1 cellular context compared by ENCODE assay signal in the genomic region with DNA sequence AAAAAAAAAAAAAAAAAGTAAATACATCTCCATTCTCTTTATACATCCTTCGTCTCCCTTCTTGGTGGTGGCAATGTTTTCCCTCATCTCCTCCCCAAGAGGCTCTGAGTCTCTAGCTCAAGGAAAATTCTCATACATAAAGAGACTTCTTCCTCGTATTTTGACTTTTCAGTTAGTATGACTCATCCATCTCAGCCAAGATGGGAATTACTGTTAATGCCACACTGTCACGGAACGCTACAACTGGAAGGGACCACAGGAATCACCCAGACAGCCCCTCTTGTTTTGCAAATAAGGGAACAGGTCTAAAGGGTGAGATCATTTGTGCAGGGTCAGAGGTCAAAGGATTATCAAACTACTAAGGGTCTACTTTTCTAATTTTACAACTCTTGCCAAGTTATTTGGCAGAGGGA.
TF ChIP-seq lines count a peak whose summit lies in the region.

No MANE protein-coding gene starts in this region.

TF ChIP-seq in HEK293, 187 proteins besides CTCF, POLR2A, EP300 and RAD21 (continued from another document and continues in another):
- peak; percentile 28; the same call in 1 of the 2 replicates for TF ChIP-seq PATZ1 (tag by site-specific recombination; IDR thresholded peaks at IDR 0.05)
- TF ChIP-seq ZNF416 (tag by site-specific recombination; IDR thresholded peaks at IDR 0.05): no peak
- TF ChIP-seq ZIC2 (tag by site-specific recombination; IDR thresholded peaks at IDR 0.05): no peak
- TF ChIP-seq, protein P1, sequence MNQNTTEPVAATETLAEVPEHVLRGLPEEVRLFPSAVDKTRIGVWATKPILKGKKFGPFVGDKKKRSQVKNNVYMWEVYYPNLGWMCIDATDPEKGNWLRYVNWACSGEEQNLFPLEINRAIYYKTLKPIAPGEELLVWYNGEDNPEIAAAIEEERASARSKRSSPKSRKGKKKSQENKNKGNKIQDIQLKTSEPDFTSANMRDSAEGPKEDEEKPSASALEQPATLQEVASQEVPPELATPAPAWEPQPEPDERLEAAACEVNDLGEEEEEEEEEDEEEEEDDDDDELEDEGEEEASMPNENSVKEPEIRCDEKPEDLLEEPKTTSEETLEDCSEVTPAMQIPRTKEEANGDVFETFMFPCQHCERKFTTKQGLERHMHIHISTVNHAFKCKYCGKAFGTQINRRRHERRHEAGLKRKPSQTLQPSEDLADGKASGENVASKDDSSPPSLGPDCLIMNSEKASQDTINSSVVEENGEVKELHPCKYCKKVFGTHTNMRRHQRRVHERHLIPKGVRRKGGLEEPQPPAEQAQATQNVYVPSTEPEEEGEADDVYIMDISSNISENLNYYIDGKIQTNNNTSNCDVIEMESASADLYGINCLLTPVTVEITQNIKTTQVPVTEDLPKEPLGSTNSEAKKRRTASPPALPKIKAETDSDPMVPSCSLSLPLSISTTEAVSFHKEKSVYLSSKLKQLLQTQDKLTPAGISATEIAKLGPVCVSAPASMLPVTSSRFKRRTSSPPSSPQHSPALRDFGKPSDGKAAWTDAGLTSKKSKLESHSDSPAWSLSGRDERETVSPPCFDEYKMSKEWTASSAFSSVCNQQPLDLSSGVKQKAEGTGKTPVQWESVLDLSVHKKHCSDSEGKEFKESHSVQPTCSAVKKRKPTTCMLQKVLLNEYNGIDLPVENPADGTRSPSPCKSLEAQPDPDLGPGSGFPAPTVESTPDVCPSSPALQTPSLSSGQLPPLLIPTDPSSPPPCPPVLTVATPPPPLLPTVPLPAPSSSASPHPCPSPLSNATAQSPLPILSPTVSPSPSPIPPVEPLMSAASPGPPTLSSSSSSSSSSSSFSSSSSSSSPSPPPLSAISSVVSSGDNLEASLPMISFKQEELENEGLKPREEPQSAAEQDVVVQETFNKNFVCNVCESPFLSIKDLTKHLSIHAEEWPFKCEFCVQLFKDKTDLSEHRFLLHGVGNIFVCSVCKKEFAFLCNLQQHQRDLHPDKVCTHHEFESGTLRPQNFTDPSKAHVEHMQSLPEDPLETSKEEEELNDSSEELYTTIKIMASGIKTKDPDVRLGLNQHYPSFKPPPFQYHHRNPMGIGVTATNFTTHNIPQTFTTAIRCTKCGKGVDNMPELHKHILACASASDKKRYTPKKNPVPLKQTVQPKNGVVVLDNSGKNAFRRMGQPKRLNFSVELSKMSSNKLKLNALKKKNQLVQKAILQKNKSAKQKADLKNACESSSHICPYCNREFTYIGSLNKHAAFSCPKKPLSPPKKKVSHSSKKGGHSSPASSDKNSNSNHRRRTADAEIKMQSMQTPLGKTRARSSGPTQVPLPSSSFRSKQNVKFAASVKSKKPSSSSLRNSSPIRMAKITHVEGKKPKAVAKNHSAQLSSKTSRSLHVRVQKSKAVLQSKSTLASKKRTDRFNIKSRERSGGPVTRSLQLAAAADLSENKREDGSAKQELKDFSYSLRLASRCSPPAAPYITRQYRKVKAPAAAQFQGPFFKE (tag by site-specific recombination; IDR thresholded peaks at IDR 0.05; ENCODE audit: borderline replicate concordance): no peak
- TF ChIP-seq BCL11B (tag by site-specific recombination; IDR thresholded peaks at IDR 0.05; ENCODE audit: low read depth): no peak
- 0 out of 2 replicates have a peak, but pooled peaks have one; percentile 15 for TF ChIP-seq ZNF843 (tag by site-specific recombination; IDR thresholded peaks at IDR 0.05)
- TF ChIP-seq ZNF514 (tag by site-specific recombination; IDR thresholded peaks at IDR 0.05): no peak
- TF ChIP-seq ZNF639 (tag by site-specific recombination; IDR thresholded peaks at IDR 0.05): no peak
- TF ChIP-seq ZNF174 (tag by site-specific recombination; IDR thresholded peaks at IDR 0.05): no peak
- TF ChIP-seq, protein P2, sequence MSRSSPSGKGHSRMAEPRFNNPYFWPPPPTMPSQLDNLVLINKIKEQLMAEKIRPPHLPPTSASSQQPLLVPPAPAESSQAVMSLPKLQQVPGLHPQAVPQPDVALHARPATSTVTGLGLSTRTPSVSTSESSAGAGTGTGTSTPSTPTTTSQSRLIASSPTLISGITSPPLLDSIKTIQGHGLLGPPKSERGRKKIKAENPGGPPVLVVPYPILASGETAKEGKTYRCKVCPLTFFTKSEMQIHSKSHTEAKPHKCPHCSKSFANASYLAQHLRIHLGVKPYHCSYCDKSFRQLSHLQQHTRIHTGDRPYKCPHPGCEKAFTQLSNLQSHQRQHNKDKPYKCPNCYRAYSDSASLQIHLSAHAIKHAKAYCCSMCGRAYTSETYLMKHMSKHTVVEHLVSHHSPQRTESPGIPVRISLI (tag by site-specific recombination; IDR thresholded peaks at IDR 0.05): 0 out of 2 replicates have a peak, but pooled peaks have one; percentile 33
- no peak for TF ChIP-seq ZNF221 (tag by site-specific recombination; IDR thresholded peaks at IDR 0.05; ENCODE audit: borderline replicate concordance)
- peak; percentile 65; the same call in 1 of the 2 replicates for TF ChIP-seq TRIM28 (IDR thresholded peaks at IDR 0.05; ENCODE audit: borderline replicate concordance, low read length)
- TF ChIP-seq, protein P3, sequence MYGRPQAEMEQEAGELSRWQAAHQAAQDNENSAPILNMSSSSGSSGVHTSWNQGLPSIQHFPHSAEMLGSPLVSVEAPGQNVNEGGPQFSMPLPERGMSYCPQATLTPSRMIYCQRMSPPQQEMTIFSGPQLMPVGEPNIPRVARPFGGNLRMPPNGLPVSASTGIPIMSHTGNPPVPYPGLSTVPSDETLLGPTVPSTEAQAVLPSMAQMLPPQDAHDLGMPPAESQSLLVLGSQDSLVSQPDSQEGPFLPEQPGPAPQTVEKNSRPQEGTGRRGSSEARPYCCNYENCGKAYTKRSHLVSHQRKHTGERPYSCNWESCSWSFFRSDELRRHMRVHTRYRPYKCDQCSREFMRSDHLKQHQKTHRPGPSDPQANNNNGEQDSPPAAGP (tag by site-specific recombination; IDR thresholded peaks at IDR 0.05): no peak
- no peak for TF ChIP-seq ZSCAN23 (tag by site-specific recombination; IDR thresholded peaks at IDR 0.05)
- no peak for TF ChIP-seq ZNF280D (tag by site-specific recombination; IDR thresholded peaks at IDR 0.05)
- TF ChIP-seq GLI4 (tag by site-specific recombination; IDR thresholded peaks at IDR 0.05): no peak
- no peak for TF ChIP-seq ZNF621 (tag by site-specific recombination; IDR thresholded peaks at IDR 0.05)
- no peak for TF ChIP-seq ZNF335 (tag by site-specific recombination; conservative IDR thresholded peaks at IDR 0.05)
- TF ChIP-seq REST (tag by site-specific recombination; IDR thresholded peaks at IDR 0.05): no peak
- TF ChIP-seq ZNF324 (tag by site-specific recombination; IDR thresholded peaks at IDR 0.05): no peak
- TF ChIP-seq ZNF211 (tag by site-specific recombination; IDR thresholded peaks at IDR 0.05; ENCODE audit: low read depth): no peak
- TF ChIP-seq ZBTB17 (tag by site-specific recombination; IDR thresholded peaks at IDR 0.05): no peak
- TF ChIP-seq SCRT2 (tag by site-specific recombination; IDR thresholded peaks at IDR 0.05): no peak
- no peak for TF ChIP-seq SP2 (tag by site-specific recombination; IDR thresholded peaks at IDR 0.05)
- peak; percentile 50 for TF ChIP-seq SP7 (tag by site-specific recombination; IDR thresholded peaks at IDR 0.05)
- no peak for TF ChIP-seq ZNF157 (tag by site-specific recombination; IDR thresholded peaks at IDR 0.05)
- TF ChIP-seq ZNF623 (tag by site-specific recombination; IDR thresholded peaks at IDR 0.05): no peak
- TF ChIP-seq EGR2 (tag by site-specific recombination; IDR thresholded peaks at IDR 0.05; ENCODE audit: low read depth): no peak
- TF ChIP-seq ZNF2 (tag by site-specific recombination; IDR thresholded peaks at IDR 0.05): no peak
- peak; percentile 67 for TF ChIP-seq ZNF629 (tag by site-specific recombination; IDR thresholded peaks at IDR 0.05)
- TF ChIP-seq, protein P4, sequence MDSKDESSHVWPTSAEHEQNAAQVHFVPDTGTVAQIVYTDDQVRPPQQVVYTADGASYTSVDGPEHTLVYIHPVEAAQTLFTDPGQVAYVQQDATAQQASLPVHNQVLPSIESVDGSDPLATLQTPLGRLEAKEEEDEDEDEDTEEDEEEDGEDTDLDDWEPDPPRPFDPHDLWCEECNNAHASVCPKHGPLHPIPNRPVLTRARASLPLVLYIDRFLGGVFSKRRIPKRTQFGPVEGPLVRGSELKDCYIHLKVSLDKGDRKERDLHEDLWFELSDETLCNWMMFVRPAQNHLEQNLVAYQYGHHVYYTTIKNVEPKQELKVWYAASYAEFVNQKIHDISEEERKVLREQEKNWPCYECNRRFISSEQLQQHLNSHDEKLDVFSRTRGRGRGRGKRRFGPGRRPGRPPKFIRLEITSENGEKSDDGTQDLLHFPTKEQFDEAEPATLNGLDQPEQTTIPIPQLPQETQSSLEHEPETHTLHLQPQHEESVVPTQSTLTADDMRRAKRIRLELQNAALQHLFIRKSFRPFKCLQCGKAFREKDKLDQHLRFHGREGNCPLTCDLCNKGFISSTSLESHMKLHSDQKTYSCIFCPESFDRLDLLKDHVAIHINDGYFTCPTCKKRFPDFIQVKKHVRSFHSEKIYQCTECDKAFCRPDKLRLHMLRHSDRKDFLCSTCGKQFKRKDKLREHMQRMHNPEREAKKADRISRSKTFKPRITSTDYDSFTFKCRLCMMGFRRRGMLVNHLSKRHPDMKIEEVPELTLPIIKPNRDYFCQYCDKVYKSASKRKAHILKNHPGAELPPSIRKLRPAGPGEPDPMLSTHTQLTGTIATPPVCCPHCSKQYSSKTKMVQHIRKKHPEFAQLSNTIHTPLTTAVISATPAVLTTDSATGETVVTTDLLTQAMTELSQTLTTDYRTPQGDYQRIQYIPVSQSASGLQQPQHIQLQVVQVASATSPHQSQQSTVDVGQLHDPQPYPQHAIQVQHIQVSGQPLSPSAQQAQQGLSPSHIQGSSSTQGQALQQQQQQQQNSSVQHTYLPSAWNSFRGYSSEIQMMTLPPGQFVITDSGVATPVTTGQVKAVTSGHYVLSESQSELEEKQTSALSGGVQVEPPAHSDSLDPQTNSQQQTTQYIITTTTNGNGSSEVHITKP (tag by site-specific recombination; IDR thresholded peaks at IDR 0.05): peak; percentile 79
